1 cellular context compared by ENCODE assay signal in the genomic region with DNA sequence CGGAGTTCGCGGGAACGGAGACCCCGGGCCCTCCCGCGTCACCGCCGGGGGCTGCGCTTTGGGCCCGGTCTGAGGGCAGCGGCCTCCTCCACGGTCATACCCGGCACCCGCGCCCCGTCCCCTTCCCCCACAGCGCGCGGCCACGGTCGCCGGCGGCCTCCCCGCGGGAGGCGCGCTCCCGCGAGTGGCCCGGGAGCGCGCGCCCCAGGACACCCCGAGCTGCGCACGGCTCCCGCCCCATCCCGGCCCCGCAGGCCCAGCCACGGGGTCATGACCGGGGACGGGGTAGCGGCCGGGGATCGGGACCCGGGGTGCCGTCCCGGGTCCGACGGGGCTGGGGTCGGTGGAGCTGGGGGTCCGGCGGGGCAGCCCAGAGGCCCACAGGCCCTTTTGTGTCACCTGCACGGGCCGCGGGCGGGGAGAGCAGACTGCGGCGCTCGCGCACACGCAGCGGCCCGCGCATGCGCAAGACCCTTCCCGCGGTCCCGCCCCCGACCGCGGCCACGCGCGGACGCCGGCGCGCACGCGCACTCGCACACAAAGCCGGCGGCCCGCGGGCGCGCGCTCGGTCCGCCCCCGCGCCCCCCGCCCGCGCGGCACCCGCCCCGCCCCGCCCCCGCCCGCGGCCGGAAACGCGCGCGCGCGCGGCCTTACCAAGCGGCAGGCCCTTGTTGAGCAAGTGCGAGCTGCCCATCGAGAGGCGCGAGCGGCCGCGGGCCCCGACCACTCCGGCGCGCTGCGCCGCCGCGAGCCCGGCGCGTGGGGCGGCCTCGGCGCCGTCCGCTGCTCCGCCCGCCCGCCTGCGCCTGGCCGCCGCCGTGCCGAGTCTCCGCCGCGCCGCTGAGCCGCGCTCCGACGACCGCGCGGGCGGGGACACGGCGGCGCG.
TF ChIP-seq lines count a peak whose summit lies in the region.

A gene (minus strand): TSS at position 869 of the 886 bp plus-strand sequence. CDS start 7,799 bp downstream, outside the sequence.

TF ChIP-seq in A549, 52 proteins besides CTCF, POLR2A, EP300 and RAD21 (continued from another document):
- TF ChIP-seq, protein P1, sequence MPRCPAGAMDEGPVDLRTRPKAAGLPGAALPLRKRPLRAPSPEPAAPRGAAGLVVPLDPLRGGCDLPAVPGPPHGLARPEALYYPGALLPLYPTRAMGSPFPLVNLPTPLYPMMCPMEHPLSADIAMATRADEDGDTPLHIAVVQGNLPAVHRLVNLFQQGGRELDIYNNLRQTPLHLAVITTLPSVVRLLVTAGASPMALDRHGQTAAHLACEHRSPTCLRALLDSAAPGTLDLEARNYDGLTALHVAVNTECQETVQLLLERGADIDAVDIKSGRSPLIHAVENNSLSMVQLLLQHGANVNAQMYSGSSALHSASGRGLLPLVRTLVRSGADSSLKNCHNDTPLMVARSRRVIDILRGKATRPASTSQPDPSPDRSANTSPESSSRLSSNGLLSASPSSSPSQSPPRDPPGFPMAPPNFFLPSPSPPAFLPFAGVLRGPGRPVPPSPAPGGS (IDR thresholded peaks at IDR 0.05): peak; percentile 67
- TF ChIP-seq GATA3 (IDR thresholded peaks at IDR 0.05; ENCODE audit: borderline replicate concordance) (no peak), MAFK (IDR thresholded peaks at IDR 0.05; ENCODE audit: partially characterized antibody) (no peak), HOXB13 (CRISPR knock-in tag; IDR thresholded peaks at IDR 0.05; ENCODE audit: low read depth) (0 out of 2 replicates have a peak, but pooled peaks have one; percentile 40), SREBF2 (IDR thresholded peaks at IDR 0.05) (no peak), HOXB5 (CRISPR knock-in tag; IDR thresholded peaks at IDR 0.05) (0 out of 2 replicates have a peak, but pooled peaks have one; percentile 66), ZC3H11A (IDR thresholded peaks at IDR 0.05) (no peak), CBX8 (IDR thresholded peaks at IDR 0.05) (no peak), NR3C1 (IDR thresholded peaks at IDR 0.05) (no peak), CEBPB (IDR thresholded peaks at IDR 0.05) (no peak), ZNF302 (CRISPR knock-in tag; IDR thresholded peaks at IDR 0.05) (no peak), FOSB (CRISPR knock-in tag; IDR thresholded peaks at IDR 0.05) (no peak), RARB (CRISPR knock-in tag; IDR thresholded peaks at IDR 0.05) (no peak), ZSCAN20 (CRISPR knock-in tag; IDR thresholded peaks at IDR 0.05) (no peak), FOSL2 (IDR thresholded peaks at IDR 0.05) (no peak), FOSL2 (CRISPR knock-in tag; IDR thresholded peaks at IDR 0.05) (no peak), POLR2AphosphoS2 (conservative IDR thresholded peaks at IDR 0.05; ENCODE audit: low read length) (no peak), JUNB (IDR thresholded peaks at IDR 0.05) (no peak), ZFP36 (IDR thresholded peaks at IDR 0.05; ENCODE audit: borderline replicate concordance, partially characterized antibody) (no peak), FOXS1 (CRISPR knock-in tag; IDR thresholded peaks at IDR 0.05) (0 out of 2 replicates have a peak, but pooled peaks have one; percentile 35), HDAC2 (IDR thresholded peaks at IDR 0.05) (no peak), CHD2 (IDR thresholded peaks at IDR 0.05; ENCODE audit: low read length, partially characterized antibody) (no peak), RNF2 (IDR thresholded peaks at IDR 0.05; ENCODE audit: borderline replicate concordance, low read depth) (no peak), BHLHE40 (IDR thresholded peaks at IDR 0.05; ENCODE audit: low read depth, low read length) (no peak), KDM5A (IDR thresholded peaks at IDR 0.05) (no peak), NPAS2 (CRISPR knock-in tag; IDR thresholded peaks at IDR 0.05; ENCODE audit: borderline replicate concordance) (no peak), MAZ (IDR thresholded peaks at IDR 0.05; ENCODE audit: borderline replicate concordance, low read depth, low read length) (no peak), TFCP2L1 (CRISPR knock-in tag; IDR thresholded peaks at IDR 0.05) (no peak), RCOR1 (IDR thresholded peaks at IDR 0.05; ENCODE audit: low read depth, low read length) (no peak), EHMT2 (IDR thresholded peaks at IDR 0.05; ENCODE audit: low read depth) (no peak), CBX2 (IDR thresholded peaks at IDR 0.05; ENCODE audit: borderline replicate concordance, low read depth) (no peak), JUN (IDR thresholded peaks at IDR 0.05) (peak in 1 of 2 experiments; percentile 47; a peak in 3 of 5 replicates), SMC3 (IDR thresholded peaks at IDR 0.05) (no peak)
- TF ChIP-seq, protein P2, sequence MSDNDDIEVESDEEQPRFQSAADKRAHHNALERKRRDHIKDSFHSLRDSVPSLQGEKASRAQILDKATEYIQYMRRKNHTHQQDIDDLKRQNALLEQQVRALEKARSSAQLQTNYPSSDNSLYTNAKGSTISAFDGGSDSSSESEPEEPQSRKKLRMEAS (IDR thresholded peaks at IDR 0.05): no peak; the same call in 1 of the 2 replicates
- TF ChIP-seq, protein P3, sequence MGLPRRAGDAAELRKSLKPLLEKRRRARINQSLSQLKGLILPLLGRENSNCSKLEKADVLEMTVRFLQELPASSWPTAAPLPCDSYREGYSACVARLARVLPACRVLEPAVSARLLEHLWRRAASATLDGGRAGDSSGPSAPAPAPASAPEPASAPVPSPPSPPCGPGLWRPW (IDR thresholded peaks at IDR 0.05): no peak
- TF ChIP-seq, protein P4, sequence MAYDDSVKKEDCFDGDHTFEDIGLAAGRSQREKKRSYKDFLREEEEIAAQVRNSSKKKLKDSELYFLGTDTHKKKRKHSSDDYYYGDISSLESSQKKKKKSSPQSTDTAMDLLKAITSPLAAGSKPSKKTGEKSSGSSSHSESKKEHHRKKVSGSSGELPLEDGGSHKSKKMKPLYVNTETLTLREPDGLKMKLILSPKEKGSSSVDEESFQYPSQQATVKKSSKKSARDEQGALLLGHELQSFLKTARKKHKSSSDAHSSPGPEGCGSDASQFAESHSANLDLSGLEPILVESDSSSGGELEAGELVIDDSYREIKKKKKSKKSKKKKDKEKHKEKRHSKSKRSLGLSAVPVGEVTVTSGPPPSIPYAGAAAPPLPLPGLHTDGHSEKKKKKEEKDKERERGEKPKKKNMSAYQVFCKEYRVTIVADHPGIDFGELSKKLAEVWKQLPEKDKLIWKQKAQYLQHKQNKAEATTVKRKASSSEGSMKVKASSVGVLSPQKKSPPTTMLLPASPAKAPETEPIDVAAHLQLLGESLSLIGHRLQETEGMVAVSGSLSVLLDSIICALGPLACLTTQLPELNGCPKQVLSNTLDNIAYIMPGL (CRISPR knock-in tag; IDR thresholded peaks at IDR 0.05; ENCODE audit: borderline replicate concordance): no peak
- TF ChIP-seq, protein P5, sequence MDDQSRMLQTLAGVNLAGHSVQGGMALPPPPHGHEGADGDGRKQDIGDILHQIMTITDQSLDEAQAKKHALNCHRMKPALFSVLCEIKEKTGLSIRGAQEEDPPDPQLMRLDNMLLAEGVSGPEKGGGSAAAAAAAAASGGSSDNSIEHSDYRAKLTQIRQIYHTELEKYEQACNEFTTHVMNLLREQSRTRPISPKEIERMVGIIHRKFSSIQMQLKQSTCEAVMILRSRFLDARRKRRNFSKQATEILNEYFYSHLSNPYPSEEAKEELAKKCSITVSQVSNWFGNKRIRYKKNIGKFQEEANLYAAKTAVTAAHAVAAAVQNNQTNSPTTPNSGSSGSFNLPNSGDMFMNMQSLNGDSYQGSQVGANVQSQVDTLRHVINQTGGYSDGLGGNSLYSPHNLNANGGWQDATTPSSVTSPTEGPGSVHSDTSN (IDR thresholded peaks at IDR 0.05): 0 out of 2 replicates have a peak, but pooled peaks have one; percentile 33
- TF ChIP-seq, protein P6, sequence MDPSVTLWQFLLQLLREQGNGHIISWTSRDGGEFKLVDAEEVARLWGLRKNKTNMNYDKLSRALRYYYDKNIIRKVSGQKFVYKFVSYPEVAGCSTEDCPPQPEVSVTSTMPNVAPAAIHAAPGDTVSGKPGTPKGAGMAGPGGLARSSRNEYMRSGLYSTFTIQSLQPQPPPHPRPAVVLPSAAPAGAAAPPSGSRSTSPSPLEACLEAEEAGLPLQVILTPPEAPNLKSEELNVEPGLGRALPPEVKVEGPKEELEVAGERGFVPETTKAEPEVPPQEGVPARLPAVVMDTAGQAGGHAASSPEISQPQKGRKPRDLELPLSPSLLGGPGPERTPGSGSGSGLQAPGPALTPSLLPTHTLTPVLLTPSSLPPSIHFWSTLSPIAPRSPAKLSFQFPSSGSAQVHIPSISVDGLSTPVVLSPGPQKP (IDR thresholded peaks at IDR 0.05; ENCODE audit: low read depth, low read length): no peak
